8 cellular contexts compared by ENCODE assay signal in the genomic region with DNA sequence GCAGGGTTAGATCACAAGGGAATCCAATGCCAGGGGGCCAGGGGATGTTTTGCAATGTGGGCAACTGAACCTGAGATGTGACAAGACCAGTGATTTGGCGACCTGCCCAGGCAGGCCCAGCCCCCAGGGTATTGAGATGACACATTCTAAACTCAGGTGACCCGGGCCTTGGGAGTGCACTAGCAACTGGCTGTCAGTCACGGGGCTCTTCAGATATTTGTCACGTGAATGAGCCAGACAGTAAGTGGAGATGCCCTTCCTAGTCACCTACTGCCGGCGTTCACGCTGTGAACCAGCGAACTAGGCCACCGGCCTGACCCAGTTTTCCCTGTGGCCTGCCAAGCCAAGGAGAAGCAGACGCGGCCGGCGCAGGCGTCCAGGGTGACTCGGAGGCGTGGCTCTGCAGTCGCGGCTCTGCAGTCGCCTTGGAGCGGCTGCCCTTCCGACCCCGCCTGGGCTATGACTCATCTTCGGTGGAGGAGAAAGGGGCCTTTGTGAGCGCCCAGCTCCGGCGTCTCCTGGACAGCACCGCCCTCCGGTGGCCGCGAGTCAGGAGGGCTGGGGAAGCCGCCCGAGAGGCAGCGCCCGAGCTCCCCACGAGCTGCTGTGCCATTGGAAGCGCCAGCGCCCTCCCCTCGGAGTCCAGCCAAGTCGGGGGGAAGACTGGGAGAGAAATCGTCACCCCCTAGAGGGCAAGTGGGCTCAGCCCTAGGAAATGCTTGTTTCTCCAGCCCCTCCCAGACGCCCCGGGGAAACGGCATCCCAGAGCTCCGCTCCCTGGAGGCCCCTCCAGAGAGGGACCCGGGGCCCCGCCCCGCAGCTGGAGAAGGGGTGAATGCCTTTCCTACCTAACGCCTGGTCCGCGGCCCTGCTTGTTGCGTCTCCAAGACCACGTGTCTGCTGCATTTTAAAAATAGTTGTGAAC. TPM values are rescaled to one million over a fixed set of nuclear protein-coding genes. Genes with fewer than 3 reads are reported as not detected.
DNase-seq lines count a peak whose midpoint lies in the region; ATAC-seq and TF ChIP-seq lines count a peak whose summit lies in the region.

No MANE protein-coding gene starts in this region.

- ATAC-seq in GM18909 (IDR thresholded peaks at IDR 0.05; ENCODE audit: poor library complexity, unreplicated experiment) (peak; percentile 91), HG03175 (IDR thresholded peaks at IDR 0.05; ENCODE audit: unreplicated experiment) (peak; percentile 90)

- peak; percentile 91 for TF ChIP-seq CTCF in AG09319 (IDR thresholded peaks at IDR 0.05; ENCODE audit: low read depth, low read length)

- peak; percentile 91 for DNase-seq in AG09319 (ENCODE audit: extremely low read depth, low read depth)
- DNase-seq in NCI-H345 treated with DMSO at 0.1 percent for 48 hours (lab: John Stamatoyannopoulos, UW; ENCODE audit: unreplicated experiment): peak; percentile 89
- DNase-seq in activated CD4-positive, CD25-positive, alpha-beta regulatory T cell treated with anti-CD3 and anti-CD28 coated beads, Interleukin-2, amount 50 U/mL, for 72 hours: peak; percentile 90
- DNase-seq in cerebellum (ENCODE audit: low spot score): peak; percentile 87
- peak; percentile 91 for DNase-seq in kidney glomerular epithelial cell (lab: John Stamatoyannopoulos, UW)
- peak; percentile 86 to 90 for DNase-seq in stimulated activated CD4-positive, alpha-beta T cell treated with anti-CD3 and anti-CD28 coated beads, Interleukin-15, amount 100 ng/mL, for 48 hours (ENCODE audit: low read depth in 2 of 2)

RNA-seq across cellular contexts. Expression of a gene that starts 38.8 kb away (rescaled TPM):
- 340 TPM for total RNA-seq in cerebellum

Comparison
In these comparisons a context has a peak if more than half of its experiments do, and no peak if none do; other contexts are left out.
1. Peak in every context shown above with its lines: DNase-seq and ATAC-seq.